29 cellular contexts compared by ENCODE assay signal in the genomic region with DNA sequence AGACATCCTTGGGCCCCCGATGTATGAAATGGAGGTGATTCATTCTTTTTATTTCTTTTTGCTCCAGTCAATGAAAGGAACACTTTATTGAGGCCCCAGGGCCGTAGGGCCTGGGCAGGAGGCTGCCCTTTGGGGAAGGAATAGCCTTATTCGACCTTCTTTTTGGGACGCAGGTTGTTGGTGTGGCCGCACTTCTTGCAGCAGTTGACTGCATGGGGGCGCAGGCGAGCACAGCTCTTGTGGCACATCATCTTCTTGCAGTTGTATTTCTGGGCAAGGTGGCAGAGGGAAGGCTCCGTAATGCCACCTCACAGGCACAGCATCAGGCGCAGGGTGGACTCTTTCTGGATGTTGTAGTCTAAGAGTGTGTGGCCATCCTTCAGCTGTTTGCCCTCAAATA. TPM values are rescaled to one million over a fixed set of nuclear protein-coding genes. Genes with fewer than 3 reads are reported as not detected.
DNase-seq lines count a peak whose midpoint lies in the region; ATAC-seq and TF ChIP-seq lines count a peak whose summit lies in the region.
"Had no signal": no experiment of that assay in that cellular context is flagged by ENCODE, and none has a peak within 500 bp of the region (broad histone marks: within the 10 kb centered on the region; RNA-seq: fewer than 3 reads in every experiment).

No MANE protein-coding gene starts in this region.

- H3K4me1 ChIP-seq in OCI-LY3 (ENCODE audit: low read length): no peaks in the 10 kb centered on the region
- no peaks in the 10 kb centered on the region for H3K4me1 ChIP-seq in neuronal stem cell (ENCODE audit: control insufficient read depth in 2 of 2, insufficient read depth in 1 of 2, low read depth in 1 of 2, low read length in 2 of 2)
- H3K4me1 ChIP-seq: body of pancreas had no signal

- H4K91ac ChIP-seq in neuronal stem cell (ENCODE audit: low read depth, low read length, poor library complexity): no peak overlapping the region

- no peak overlapping the region for H3K23ac ChIP-seq in neuronal stem cell (ENCODE audit: low read depth, low read length, poor library complexity)

- DNase-seq in GM13977 (ENCODE audit: low spot score) (no peak), choroid plexus epithelial cell (ENCODE audit: low read depth) (no peak), neuronal stem cell (ENCODE audit: low spot score) (no peak), inferior parietal cortex (ENCODE audit: extremely low spot score) (no peak), MG63 (no peak)
- no peak for DNase-seq in activated effector memory CD4-positive, alpha-beta T cell treated with anti-CD3 and anti-CD28 coated beads, Interleukin-2, amount 50 U/mL, for 16 hours
- no peak for DNase-seq in activated naive CD4-positive, alpha-beta T cell treated with anti-CD3 and anti-CD28 coated beads, Interleukin-2, amount 50 U/mL, for 72 hours (ENCODE audit: low spot score in 2 of 2)
- DNase-seq: activated CD4-positive, alpha-beta T cell treated with anti-CD3 and anti-CD28 coated beads, Interleukin-2, amount 50 U/mL, for 48 hours; activated CD4-positive, CD25-positive, alpha-beta regulatory T cell; activated naive CD4-positive, alpha-beta T cell treated with anti-CD3 and anti-CD28 coated beads for 36 hours; body of pancreas; Caco-2; cerebellar nuclear complex; DMS53; gastrocnemius medialis; GOT3; Karpas-422; natural killer cell; NCI-H1417 treated with DMSO at 0.1 percent for 48 hours; NCI-H2081 treated with DMSO at 0.1 percent for 48 hours; NCI-H748 treated with DMSO at 0.1 percent for 48 hours; stimulated activated naive B cell treated with anti-CD40 and anti-IgM and Interleukin-4, amounts not matched to agents 10 μg/mL and 1 μg/mL and 100 μg/mL, for 72 hours; substantia nigra had no signal

- peak; percentile 16 for TF ChIP-seq CTCF in GM13977 (IDR thresholded peaks at IDR 0.05; ENCODE audit: extremely low read depth, insufficient read depth, missing control alignments)
- peak; percentile 20; the same call in 1 of the 2 replicates for TF ChIP-seq CTCF in OCI-LY3 (IDR thresholded peaks at IDR 0.05; ENCODE audit: low read depth, low read length)
- TF ChIP-seq CTCF in choroid plexus epithelial cell (conservative IDR thresholded peaks at IDR 0.05; ENCODE audit: low read depth, low read length): peak; percentile 23

- no peak overlapping the region for H2BK12ac ChIP-seq in neuronal stem cell (ENCODE audit: low read length)

- no peak overlapping the region for H3K14ac ChIP-seq in neuronal stem cell (ENCODE audit: low read length)

- H4K20me1 ChIP-seq in OCI-LY3 (ENCODE audit: insufficient read depth, low read length): no peaks in the 10 kb centered on the region

- no peak for ATAC-seq in activated naive CD4-positive, alpha-beta T cell treated with anti-CD3 and anti-CD28 coated beads, Interleukin-2, amount 50 U/mL, for 72 hours
- ATAC-seq: body of pancreas; gastrocnemius medialis; natural killer cell; stimulated activated naive B cell treated with anti-CD40 and anti-IgM and Interleukin-4, amounts not matched to agents 10 μg/mL and 1 μg/mL and 100 μg/mL, for 72 hours had no signal

- H3K9me3 ChIP-seq in OCI-LY3 (ENCODE audit: insufficient read depth, low read length) (no peaks in the 10 kb centered on the region), neuronal stem cell (replicated peaks in 1 of 2; ENCODE audit: control insufficient read depth in 2 of 2, insufficient read depth in 1 of 2, low read depth in 1 of 2, low read length in 2 of 2) (no peaks in the 10 kb centered on the region), MG63 (no peaks in the 10 kb centered on the region)
- H3K9me3 ChIP-seq: body of pancreas, Caco-2, gastrocnemius medialis had no signal

- H3K27ac ChIP-seq in OCI-LY3 (ENCODE audit: low read length): no peak overlapping the region
- H3K27ac ChIP-seq in neuronal stem cell (replicated peaks; ENCODE audit: low read length): no peak overlapping the region
- H3K27ac ChIP-seq: body of pancreas, C4-2B, gastrocnemius medialis had no signal

- in situ Hi-C loops in GM13977 (cut with MboI; ENCODE audit: low pct_unique_long_range_greater_than_20kb, low sequenced_read_pairs, unreplicated experiment): no loop called here

- H2BK15ac ChIP-seq in neuronal stem cell (ENCODE audit: low read length): no peak overlapping the region

- no peak overlapping the region for H3K27ac Mint-ChIP-seq in activated naive CD4-positive, alpha-beta T cell treated with anti-CD3 and anti-CD28 coated beads, Interleukin-2, amount 50 U/mL, for 72 hours
- H3K27ac Mint-ChIP-seq: activated naive CD4-positive, alpha-beta T cell treated with anti-CD3 and anti-CD28 coated beads for 36 hours; activated T-helper 1 cell treated with anti-CD3 and anti-CD28 coated beads, Interleukin-12 subunit alpha, Interleukin-12 subunit beta, Interleukin-2, Interleukin-4 antibody, amounts not matched to agents 30 ng/mL and 10 ng/mL and 1 ng/mL, durations not matched to agents 14 hours and 24 hours and 36 hours; natural killer cell; type B pancreatic cell had no signal

- H3K4me3 ChIP-seq in OCI-LY3 (ENCODE audit: low read length) (no peak overlapping the region), choroid plexus epithelial cell (ENCODE audit: low read depth, low read length) (no peak overlapping the region), neuronal stem cell (ENCODE audit: low read length in 2 of 2) (no peak overlapping the region), MG63 (no peak overlapping the region)
- H3K4me3 ChIP-seq: body of pancreas, gastrocnemius medialis, lung, skin epidermis had no signal

- no peak overlapping the region for H3K9ac ChIP-seq in OCI-LY3 (ENCODE audit: low read length)
- no peak overlapping the region for H3K9ac ChIP-seq in neuronal stem cell (ENCODE audit: low read depth, low read length, poor library complexity)

- H3K79me2 ChIP-seq in OCI-LY3 (ENCODE audit: low read length): no peaks in the 10 kb centered on the region

- H3K27me3 ChIP-seq in OCI-LY3 (ENCODE audit: low read depth, low read length) (no peaks in the 10 kb centered on the region), neuronal stem cell (ENCODE audit: control insufficient read depth in 3 of 3, insufficient read depth in 3 of 3, low read depth in 1 of 3, low read length in 3 of 3) (no peaks in the 10 kb centered on the region), MG63 (no peaks in the 10 kb centered on the region)
- H3K27me3 ChIP-seq: body of pancreas, gastrocnemius medialis had no signal

- peak overlapping the region; percentile 17 for H3K18ac ChIP-seq in neuronal stem cell (ENCODE audit: low read length)

- no peaks in the 10 kb centered on the region for H3K9me3 Mint-ChIP-seq in activated naive CD4-positive, alpha-beta T cell treated with anti-CD3 and anti-CD28 coated beads, Interleukin-2, amount 50 U/mL, for 72 hours
- H3K9me3 Mint-ChIP-seq: activated naive CD4-positive, alpha-beta T cell treated with anti-CD3 and anti-CD28 coated beads for 36 hours; activated T-helper 1 cell treated with anti-CD3 and anti-CD28 coated beads, Interleukin-12 subunit alpha, Interleukin-12 subunit beta, Interleukin-2, Interleukin-4 antibody, amounts not matched to agents 30 ng/mL and 10 ng/mL and 1 ng/mL, durations not matched to agents 14 hours and 24 hours and 36 hours; natural killer cell; stimulated activated naive B cell treated with anti-CD40 and anti-IgM and Interleukin-4, amounts not matched to agents 10 μg/mL and 1 μg/mL and 100 μg/mL, for 72 hours had no signal

- H3K4me2 ChIP-seq in OCI-LY3 (ENCODE audit: low read length): no peak overlapping the region
- H3K4me2 ChIP-seq in neuronal stem cell (ENCODE audit: insufficient read depth, low read length, poor library complexity, severe bottlenecking): no peak overlapping the region

- no peak overlapping the region for H2BK120ac ChIP-seq in neuronal stem cell (ENCODE audit: low read depth, low read length)

- WGBS in neuronal stem cell (ENCODE audit: extremely low coverage in 2 of 2, insufficient read length in 2 of 2, insufficient replicate concordance in 1 of 2), 2 donors: no CpG with 5 or more reads among the region's 9 CpGs

- peaks cover 14% of the 10 kb centered on the region for H3K36me3 ChIP-seq in OCI-LY3 (replicated peaks; ENCODE audit: low read depth, low read length)
- H3K36me3 ChIP-seq in neuronal stem cell (replicated peaks in 1 of 2; ENCODE audit: control insufficient read depth in 2 of 2, insufficient read depth in 2 of 2, low read length in 2 of 2): peaks cover 4 to 46% of the 10 kb centered on the region in 2 donors
- peaks cover 7% of the 10 kb centered on the region for H3K36me3 ChIP-seq in MG63

- H3K79me1 ChIP-seq in neuronal stem cell (ENCODE audit: low read depth, low read length): no peaks in the 10 kb centered on the region

- H2BK5ac ChIP-seq in neuronal stem cell (ENCODE audit: low read length): no peak overlapping the region

- no peak overlapping the region for H2AK5ac ChIP-seq in neuronal stem cell (ENCODE audit: low read depth, low read length)

- H2AFZ ChIP-seq in OCI-LY3 (ENCODE audit: low read depth, low read length) (no peak overlapping the region), neuronal stem cell (ENCODE audit: low read length) (no peak overlapping the region)

- H4K8ac ChIP-seq in neuronal stem cell (ENCODE audit: low read depth, low read length): no peak overlapping the region

- H3K4ac ChIP-seq in neuronal stem cell (ENCODE audit: low read length): no peak overlapping the region

- peaks cover 16 to 23% of the 10 kb centered on the region in 2 donors for H3K36me3 Mint-ChIP-seq in activated naive CD4-positive, alpha-beta T cell treated with anti-CD3 and anti-CD28 coated beads, Interleukin-2, amount 50 U/mL, for 72 hours

RNA-seq across cellular contexts. Expression of gene SIAH1, which starts 50.9 kb away (rescaled TPM):
- 24.0 TPM for polyA plus RNA-seq in neuronal stem cell (2013, experiment 1 of 2)
- polyA plus RNA-seq in neuronal stem cell (2013, experiment 2 of 2): 25.7 TPM
- total RNA-seq in MG63 (2014; rRNA removed; shearing (Covaris generic); ENCODE audit: low replicate concordance): 7.7 and 8.6 TPM in 2 replicates
- total RNA-seq in activated naive CD4-positive, alpha-beta T cell treated with anti-CD3 and anti-CD28 coated beads, Interleukin-2, amount 50 U/mL, for 72 hours: 10 to 100 TPM; 15.9 to 18.6 TPM
